ENCODE assay signal across 1 cellular context in genomic region chr3:195710883-195711812, GRCh38. TPM values are rescaled to one million over a fixed set of nuclear protein-coding genes. Genes with fewer than 3 reads are reported as not detected.
"Had no signal": no experiment of that assay in that cellular context is flagged by ENCODE, and none has a peak within 500 bp of the region (broad histone marks: within the 10 kb centered on the region; RNA-seq: fewer than 3 reads in every experiment).

No MANE protein-coding gene starts in this region.

RNA-seq across cellular contexts. Expression of gene MUC20, which starts 9.6 kb away (rescaled TPM):
- total RNA-seq: dermis microvascular lymphatic vessel endothelial cell had no signal
